In genomic region chr19:35959040-35959967, GRCh38 we compare ENCODE assay signal across 1 cellular context.
TF ChIP-seq lines count a peak whose summit lies in the region.

No MANE protein-coding gene starts in this region.

TF ChIP-seq in HepG2, 621 proteins besides CTCF, POLR2A, EP300 and RAD21:
- peak; percentile 59; the same call in 1 of the 2 replicates for TF ChIP-seq ZNF777 (CRISPR knock-in tag; IDR thresholded peaks at IDR 0.05)
- TF ChIP-seq ASH2L (IDR thresholded peaks at IDR 0.05; ENCODE audit: insufficient read length, low read depth, low read length) = no peak
- TF ChIP-seq ZNF263 (CRISPR knock-in tag; IDR thresholded peaks at IDR 0.05) = 0 out of 2 replicates have a peak, but pooled peaks have one; percentile 38
- TF ChIP-seq ZNF646 (CRISPR knock-in tag; IDR thresholded peaks at IDR 0.05) = no peak
- peak; percentile 59 for TF ChIP-seq ZBTB14 (CRISPR knock-in tag; IDR thresholded peaks at IDR 0.05)
